8 cellular contexts compared by ENCODE assay signal in genomic region chr6:35919085-35919826, GRCh38. TPM values are rescaled to one million over a fixed set of nuclear protein-coding genes. Genes with fewer than 3 reads are reported as not detected.
DNase-seq lines count a peak whose midpoint lies in the region; ATAC-seq, FAIRE-seq and TF ChIP-seq lines count a peak whose summit lies in the region.

No MANE protein-coding gene starts in this region.

- no peak for FAIRE-seq in pancreas (lab: Jason Lieb, UNC)

- H3K9me3 ChIP-seq in fibroblast of lung (ENCODE audit: control insufficient read depth, insufficient read depth, low read depth, low read length) (no peaks in the 10 kb centered on the region), pancreas (no peaks in the 10 kb centered on the region)

- H3K4me3 ChIP-seq in GM12865 (ENCODE audit: low read depth, low read length), result peak overlapping the region; percentile 98
- H3K4me3 ChIP-seq in fibroblast of lung (replicated peaks in 1 of 4; ENCODE audit: control extremely low read depth in 1 of 4, insufficient read depth in 1 of 4, low read depth in 3 of 4, low read length in 4 of 4), result peak overlapping the region; percentile 57 to 75 (median 68)
- peak overlapping the region; percentile 69 to 92 (median 82) for H3K4me3 ChIP-seq in pancreas

- H3K4me3 Mint-ChIP-seq in T-helper 1 cell treated with Interleukin-12 subunit alpha and Interleukin-12 subunit beta and Interleukin-4 antibody, amounts not matched to agents 30 μg/mL and 1 μg/mL, for 36 hours, result peak overlapping the region; percentile 95

- H3K27me3 Mint-ChIP-seq in T-helper 1 cell treated with Interleukin-12 subunit alpha and Interleukin-12 subunit beta and Interleukin-4 antibody, amounts not matched to agents 30 μg/mL and 1 μg/mL, for 36 hours (ENCODE audit: low read depth), result no peaks in the 10 kb centered on the region

- 10 to 13% methylated on average over 9 of the region's 9 CpGs for WGBS in pancreas, 2 donors

- peaks cover 40% of the 10 kb centered on the region for H3K79me2 ChIP-seq in fibroblast of lung (ENCODE audit: control insufficient read depth, insufficient read depth, low read length)

- H3K4me1 ChIP-seq in fibroblast of lung (ENCODE audit: control insufficient read depth, extremely low read depth, insufficient read depth, low read length) (no peaks in the 10 kb centered on the region), pancreas (peaks cover 0 to 18% (median 12%) of the 10 kb centered on the region in 3 donors)

- DNase-seq in GM12865 (ENCODE audit: low read depth) (peak; percentile 16), fibroblast of lung (ENCODE audit: low read depth in 2 of 2) (peak; percentile 40 to 56), pancreas (no peak), pons (ENCODE audit: low spot score) (no peak)
- no peak for DNase-seq in effector CD4-positive, alpha-beta T cell

- H3K27me3 ChIP-seq in fibroblast of lung (ENCODE audit: control insufficient read depth, insufficient read depth, low read length) (no peaks in the 10 kb centered on the region), pancreas (no peaks in the 10 kb centered on the region)

- no peak overlapping the region for H3K9ac ChIP-seq in fibroblast of lung (ENCODE audit: insufficient read depth, low read length)

- H3K4me1 Mint-ChIP-seq in T-helper 1 cell treated with Interleukin-12 subunit alpha and Interleukin-12 subunit beta and Interleukin-4 antibody, amounts not matched to agents 30 μg/mL and 1 μg/mL, for 36 hours (ENCODE audit: low read depth), result peaks cover 38% of the 10 kb centered on the region

- peak overlapping the region; percentile 4 for H2AFZ ChIP-seq in fibroblast of lung (ENCODE audit: low read length)

- H3K4me2 ChIP-seq in fibroblast of lung (ENCODE audit: extremely low read depth, insufficient read depth, low read length), result peak overlapping the region; percentile 87

- H3K27ac Mint-ChIP-seq in T-helper 1 cell treated with Interleukin-12 subunit alpha and Interleukin-12 subunit beta and Interleukin-4 antibody, amounts not matched to agents 30 μg/mL and 1 μg/mL, for 36 hours, result peak overlapping the region; percentile 95

- H3K36me3 ChIP-seq in fibroblast of lung (ENCODE audit: control insufficient read depth, insufficient read depth, low read length) (no peaks in the 10 kb centered on the region), pancreas (no peaks in the 10 kb centered on the region)

- peak; percentile 7 for ATAC-seq in HG03280 (IDR thresholded peaks at IDR 0.05; ENCODE audit: unreplicated experiment)
- peak; percentile 8 to 35 (median 24) for ATAC-seq in pancreas
- no peak for ATAC-seq in HG02840 (IDR thresholded peaks at IDR 0.05; ENCODE audit: low FRiP score, unreplicated experiment)

- intact Hi-C loops in pancreas (cut with DNase I), result no loop called here

- TF ChIP-seq CTCF in GM12865 (IDR thresholded peaks at IDR 0.05; ENCODE audit: insufficient read depth, low read depth, low read length, missing control alignments) (no peak), fibroblast of lung (conservative IDR thresholded peaks at IDR 0.05 in 1 of 2, IDR thresholded peaks at IDR 0.05 in 1 of 2; ENCODE audit: low read depth in 1 of 2, low read length in 2 of 2) (no peak), pancreas (IDR thresholded peaks at IDR 0.05) (no peak)

- H4K20me1 ChIP-seq in fibroblast of lung (ENCODE audit: control insufficient read depth, extremely low read depth, insufficient read depth, low read length), result no peaks in the 10 kb centered on the region

- H3K27ac ChIP-seq in fibroblast of lung (ENCODE audit: insufficient read depth, low read length) (no peak overlapping the region), pancreas (peak overlapping the region in 3 of 4 donors; percentile 61 to 86 (median 84))

- H3K36me3 Mint-ChIP-seq in T-helper 1 cell treated with Interleukin-12 subunit alpha and Interleukin-12 subunit beta and Interleukin-4 antibody, amounts not matched to agents 30 μg/mL and 1 μg/mL, for 36 hours (ENCODE audit: low read depth), result peaks cover 15% of the 10 kb centered on the region

- H3K9me3 Mint-ChIP-seq in T-helper 1 cell treated with Interleukin-12 subunit alpha and Interleukin-12 subunit beta and Interleukin-4 antibody, amounts not matched to agents 30 μg/mL and 1 μg/mL, for 36 hours, result no peaks in the 10 kb centered on the region

RNA-seq across cellular contexts. Expression of gene SRPK1, which starts 1.6 kb away (rescaled TPM):
- total RNA-seq in fibroblast of lung, result 34.7 and 44.8 TPM in 2 replicates
- polyA plus RNA-seq in fibroblast of lung, result 22.2 and 33.1 TPM in 2 replicates
- polyA plus RNA-seq in fibroblast of lung (2012), result 18.1 and 21.4 TPM in 2 replicates
- 2.2 and 20.8 TPM in 2 replicates for polyA minus RNA-seq in fibroblast of lung (ENCODE audit: low replicate concordance)
- total RNA-seq in pancreas, result 10 to 100 TPM; 21.8 to 34.9 (median 30.5) TPM
- 1 to 10 TPM; 8.8 to 9.8 TPM for polyA plus RNA-seq in pancreas

Comparison
In these comparisons a context has a peak if more than half of its experiments do, and no peak if none do; other contexts are left out.
1. DNase-seq: peak in GM12865 (single experiment) and fibroblast of lung (2 of 2); none in pancreas (0 of 6), pons (single experiment) and effector CD4-positive, alpha-beta T cell (single experiment).
2. Peak in every context shown above with its lines, with median percentiles within 50 percentile points of each other: H3K4me3 ChIP-seq.